In genomic region chr15:40938530-40938870, GRCh38 we compare ENCODE assay signal across 14 cellular contexts. TPM values are rescaled to one million over a fixed set of nuclear protein-coding genes. Genes with fewer than 3 reads are reported as not detected.
DNase-seq lines count a peak whose midpoint lies in the region; ATAC-seq and TF ChIP-seq lines count a peak whose summit lies in the region.
"Had no signal": no experiment of that assay in that cellular context is flagged by ENCODE, and none has a peak within 500 bp of the region (broad histone marks: within the 10 kb centered on the region; RNA-seq: fewer than 3 reads in every experiment).

No MANE protein-coding gene starts in this region.

- ATAC-seq in Right ventricle myocardium superior (ENCODE audit: poor library complexity) (no peak), left cardiac atrium (no peak), upper lobe of left lung (ENCODE audit: low FRiP score in 2 of 2) (no peak), HG03378 (IDR thresholded peaks at IDR 0.05; ENCODE audit: unreplicated experiment) (no peak)

- H3K27me3 Mint-ChIP-seq in dendritic cell treated with granulocyte-macrophage colony-stimulating factor and Interleukin-4, amounts not matched to agents 40 ng/mL and 50 ng/mL, for 4 days = peaks cover 13% of the 10 kb centered on the region

- H3K9me3 Mint-ChIP-seq in dendritic cell treated with granulocyte-macrophage colony-stimulating factor and Interleukin-4, amounts not matched to agents 40 ng/mL and 50 ng/mL, for 4 days = no peaks in the 10 kb centered on the region

- TF ChIP-seq CTCF in upper lobe of left lung (IDR thresholded peaks at IDR 0.05) = no peak

- TF ChIP-seq EP300 in upper lobe of left lung (IDR thresholded peaks at IDR 0.05) = no peak

- no peaks in the 10 kb centered on the region for H3K9me3 ChIP-seq in mesodermal cell (ENCODE audit: control insufficient read depth, low read length)
- no peaks in the 10 kb centered on the region for H3K9me3 ChIP-seq in upper lobe of left lung
- H3K9me3 ChIP-seq: BE2C had no signal

- H3K36me3 Mint-ChIP-seq in dendritic cell treated with granulocyte-macrophage colony-stimulating factor and Interleukin-4, amounts not matched to agents 40 ng/mL and 50 ng/mL, for 4 days (ENCODE audit: low read depth) = no peaks in the 10 kb centered on the region

- peaks cover 42% of the 10 kb centered on the region for H3K4me1 Mint-ChIP-seq in dendritic cell treated with granulocyte-macrophage colony-stimulating factor and Interleukin-4, amounts not matched to agents 40 ng/mL and 50 ng/mL, for 4 days (ENCODE audit: low read depth)

- in situ Hi-C loops in KBM-7 (cut with MboI; ENCODE audit: low pct_unique_long_range_greater_than_20kb, low sequenced_read_pairs) = no loop called here

- no peak overlapping the region for H3K4me3 Mint-ChIP-seq in dendritic cell treated with granulocyte-macrophage colony-stimulating factor and Interleukin-4, amounts not matched to agents 40 ng/mL and 50 ng/mL, for 4 days

- intact Hi-C loops in Right ventricle myocardium superior (cut with DNase I) = no loop called here
- intact Hi-C loops in left cardiac atrium (cut with DNase I) = no loop called here
- intact Hi-C loops in dendritic cell treated with granulocyte-macrophage colony-stimulating factor and Interleukin-4, amounts not matched to agents 40 ng/mL and 50 ng/mL, for 4 days (cut with micrococcal nuclease) = no loop called here

- H3K4me1 ChIP-seq in mesodermal cell (ENCODE audit: control insufficient read depth, insufficient read depth, low read length, poor library complexity, severe bottlenecking) = peaks cover 17% of the 10 kb centered on the region
- peaks cover 60 to 75% (median 66%) of the 10 kb centered on the region in 4 donors for H3K4me1 ChIP-seq in upper lobe of left lung

- H3K36me3 ChIP-seq in mesodermal cell (ENCODE audit: control insufficient read depth, insufficient read depth, low read length) = no peaks in the 10 kb centered on the region
- peaks cover 0 to 34% (median 2%) of the 10 kb centered on the region in 4 donors for H3K36me3 ChIP-seq in upper lobe of left lung
- H3K36me3 ChIP-seq: BE2C had no signal

- no peak for TF ChIP-seq POLR2A in upper lobe of left lung (IDR thresholded peaks at IDR 0.05)

- H3K27ac Mint-ChIP-seq in dendritic cell treated with granulocyte-macrophage colony-stimulating factor and Interleukin-4, amounts not matched to agents 40 ng/mL and 50 ng/mL, for 4 days = peak overlapping the region; percentile 14

- no peak overlapping the region for H3K27ac ChIP-seq in mesodermal cell (ENCODE audit: low read depth, low read length, severe bottlenecking)
- peak overlapping the region in 3 of 4 donors; percentile 19 to 93 (median 59) for H3K27ac ChIP-seq in upper lobe of left lung
- H3K27ac ChIP-seq: 22Rv1 had no signal

- H3K27me3 ChIP-seq in upper lobe of left lung = no peaks in the 10 kb centered on the region
- H3K27me3 ChIP-seq: BE2C had no signal

- H3K4me3 ChIP-seq in mesodermal cell (ENCODE audit: extremely low read depth, insufficient read depth, low read length, poor library complexity, severe bottlenecking) (peak overlapping the region; percentile 2), upper lobe of left lung (no peak overlapping the region)

- WGBS in mesodermal cell (ENCODE audit: insufficient coverage in 2 of 2), 2 experiments = 90% methylated on average over 5 of the region's 6 CpGs; no CpG with 5 or more reads in 1 of the 2 experiments
- 79 to 90% methylated on average over 4 to 6 of the region's 6 CpGs for WGBS in upper lobe of left lung, 2 donors

- DNase-seq in Right ventricle myocardium superior = peak; percentile 42
- DNase-seq in left cardiac atrium = no peak
- no peak for DNase-seq in upper lobe of left lung
- DNase-seq in KBM-7 = no peak
- DNase-seq in activated CD4-positive, alpha-beta T cell treated with anti-CD3 and anti-CD28 coated beads, Interleukin-2, amount 50 U/mL, for 48 hours = no peak
- DNase-seq: BE2C, DMS79 treated with DMSO at 0.1 percent for 48 hours, KG1, NCI-H1436 treated with DMSO at 0.1 percent for 48 hours, NCI-H510A treated with DMSO at 0.1 percent for 48 hours had no signal

RNA-seq across cellular contexts. Expression of gene DLL4, which starts 9.4 kb away (rescaled TPM):
- total RNA-seq in Right ventricle myocardium superior (10.7 TPM), left cardiac atrium (1 to 10 TPM; 8.5 to 9.2 TPM), upper lobe of left lung (10 to 100 TPM in 5 of 6 donors, 1 to 10 TPM in 1; 9.5 to 38.0 (median 13.7) TPM)
- polyA plus RNA-seq in mesodermal cell (2013, experiment 1 of 2) = 51.5 TPM
- 31.4 TPM for polyA plus RNA-seq in mesodermal cell (2013, experiment 2 of 2)

RNA-seq across cellular contexts. Expression of gene CHAC1, which starts 14.8 kb away (rescaled TPM):
- total RNA-seq in Right ventricle myocardium superior = 0.46 TPM
- 1 to 10 TPM; 2.6 to 3.3 TPM for total RNA-seq in left cardiac atrium
- 18.9 TPM for polyA plus RNA-seq in mesodermal cell (2013, experiment 1 of 2)
- polyA plus RNA-seq in mesodermal cell (2013, experiment 2 of 2) = 18.7 TPM
- total RNA-seq in upper lobe of left lung = 10 to 100 TPM in 1 of 6 donors, 1 to 10 TPM in 5; 2.6 to 11.1 (median 3.4) TPM

RNA-seq across cellular contexts. Expression of gene VPS18, which starts 44.2 kb away (rescaled TPM):
- total RNA-seq in Right ventricle myocardium superior = 18.4 TPM
- 10 to 100 TPM; 17.1 to 23.7 TPM for total RNA-seq in left cardiac atrium
- 15.4 TPM for polyA plus RNA-seq in mesodermal cell (2013, experiment 1 of 2)
- 14.4 TPM for polyA plus RNA-seq in mesodermal cell (2013, experiment 2 of 2)
- total RNA-seq in upper lobe of left lung = 10 to 100 TPM; 19.9 to 43.2 (median 29.2) TPM
